In the genomic region with DNA sequence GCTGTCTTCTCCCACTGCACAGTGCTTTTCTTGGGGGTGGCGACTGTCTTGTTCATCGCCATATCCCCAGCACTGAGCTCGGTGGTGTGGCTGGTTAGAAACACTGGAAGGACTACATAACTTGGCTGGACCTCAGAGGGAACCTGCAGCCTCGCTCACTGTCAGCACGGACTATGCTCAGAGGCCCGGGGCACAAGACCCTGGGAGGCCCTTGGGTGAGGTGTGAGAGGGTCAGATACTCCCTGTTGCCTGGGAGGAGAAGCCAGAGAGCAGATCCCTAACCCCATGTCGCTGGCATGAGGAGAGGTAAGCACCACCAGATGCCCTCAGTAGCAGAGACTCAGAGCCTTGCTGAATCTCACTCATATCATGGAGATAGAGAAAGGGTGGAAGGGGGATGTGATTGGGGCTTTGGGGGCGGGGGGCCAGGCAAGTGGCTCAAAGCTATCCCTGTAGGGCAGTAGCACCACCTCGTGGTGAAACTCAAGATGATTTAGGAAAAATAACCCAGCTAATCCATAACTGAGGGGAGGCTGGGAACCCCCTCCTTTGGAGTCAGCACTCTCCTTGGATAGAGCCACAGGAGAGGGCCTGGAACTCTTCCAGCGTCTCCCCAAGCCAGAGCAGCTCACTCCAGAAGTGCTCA, we compare ENCODE assay signal across 8 cellular contexts. TPM values are rescaled to one million over a fixed set of nuclear protein-coding genes. Genes with fewer than 3 reads are reported as not detected.
DNase-seq lines count a peak whose midpoint lies in the region; ATAC-seq, FAIRE-seq and TF ChIP-seq lines count a peak whose summit lies in the region.

No MANE protein-coding gene starts in this region.

- H3K4me3 Mint-ChIP-seq in brain = no peak overlapping the region
- H3K4me3 Mint-ChIP-seq in stimulated activated memory B cell treated with anti-CD40 and anti-IgM and Interleukin-4, amounts not matched to agents 10 μg/mL and 1 μg/mL and 100 μg/mL, for 72 hours = no peak overlapping the region

- H3K36me3 ChIP-seq in kidney (ENCODE audit: control insufficient read depth in 1 of 2, insufficient read depth in 2 of 2, low read length in 2 of 2) (no peaks in the 10 kb centered on the region), thyroid gland (no peaks in the 10 kb centered on the region)

- peaks cover 40% of the 10 kb centered on the region for H3K4me1 Mint-ChIP-seq in brain
- H3K4me1 Mint-ChIP-seq in stimulated activated memory B cell treated with anti-CD40 and anti-IgM and Interleukin-4, amounts not matched to agents 10 μg/mL and 1 μg/mL and 100 μg/mL, for 72 hours = peaks cover 43% of the 10 kb centered on the region

- H3K4me1 ChIP-seq in kidney (ENCODE audit: control insufficient read depth in 1 of 2, insufficient read depth in 1 of 2, low read depth in 1 of 2, low read length in 2 of 2) (peaks cover 3 to 8% of the 10 kb centered on the region in 2 donors), thyroid gland (peaks cover 9 to 17% of the 10 kb centered on the region in 2 donors)

- H3K4me3 ChIP-seq in kidney (ENCODE audit: low read length in 2 of 2) (no peak overlapping the region), thyroid gland (replicated peaks in 1 of 3) (no peak overlapping the region)

- FAIRE-seq in kidney (lab: Jason Lieb, UNC) = no peak

- H3K36me3 Mint-ChIP-seq in brain = no peaks in the 10 kb centered on the region
- H3K36me3 Mint-ChIP-seq in stimulated activated memory B cell treated with anti-CD40 and anti-IgM and Interleukin-4, amounts not matched to agents 10 μg/mL and 1 μg/mL and 100 μg/mL, for 72 hours = no peaks in the 10 kb centered on the region

- peaks cover 0 to 2% (median 0%) of the 10 kb centered on the region in 5 experiments for H3K9me3 Mint-ChIP-seq in brain
- H3K9me3 Mint-ChIP-seq in stimulated activated memory B cell treated with anti-CD40 and anti-IgM and Interleukin-4, amounts not matched to agents 10 μg/mL and 1 μg/mL and 100 μg/mL, for 72 hours = no peaks in the 10 kb centered on the region

- no peaks in the 10 kb centered on the region for H3K27me3 ChIP-seq in thyroid gland

- 39 to 46% methylated on average over 9 of the region's 10 CpGs for WGBS in thyroid gland, 2 donors

- H3K27me3 Mint-ChIP-seq in brain = peaks cover 13% of the 10 kb centered on the region
- no peaks in the 10 kb centered on the region for H3K27me3 Mint-ChIP-seq in stimulated activated memory B cell treated with anti-CD40 and anti-IgM and Interleukin-4, amounts not matched to agents 10 μg/mL and 1 μg/mL and 100 μg/mL, for 72 hours

- no peak for TF ChIP-seq POLR2A in thyroid gland (IDR thresholded peaks at IDR 0.05)

- intact Hi-C loops in kidney (cut with DNase I) = loop anchor here (5.0 to 10.0 kb wide), 2 partner anchors 54 to 126 kb away; no protein-coding TSS in a partner anchor
- intact Hi-C loops in thyroid gland (cut with DNase I) = loop anchor here (2.0 to 10.0 kb wide), 2 partner anchors 54 to 124 kb away; no protein-coding TSS in a partner anchor

- no peak overlapping the region for H3K27ac ChIP-seq in kidney (ENCODE audit: low read depth in 2 of 2, low read length in 2 of 2)
- no peak overlapping the region for H3K27ac ChIP-seq in thyroid gland

- peak; percentile 23 to 61 for DNase-seq in SHP77 (lab: John Stamatoyannopoulos, UW)
- DNase-seq in SHP77 treated with DMSO at 0.1 percent for 48 hours (lab: John Stamatoyannopoulos, UW) = no peak
- DNase-seq in NCI-H2227 treated with DMSO at 0.1 percent for 48 hours (lab: John Stamatoyannopoulos, UW) = peak; percentile 2
- no peak for DNase-seq in kidney
- peak; percentile 39 to 42 for DNase-seq in thyroid gland
- DNase-seq in NCI-H187 treated with DMSO at 0.1 percent for 48 hours (lab: John Stamatoyannopoulos, UW) = no peak

- no peak overlapping the region for H3K9ac ChIP-seq in kidney (ENCODE audit: low read length in 2 of 2)

- TF ChIP-seq CTCF in brain (conservative IDR thresholded peaks at IDR 0.05) (peak; percentile 74 to 78), kidney (IDR thresholded peaks at IDR 0.05; ENCODE audit: borderline replicate concordance, extremely low read depth, insufficient read depth) (peak; percentile 53), thyroid gland (IDR thresholded peaks at IDR 0.05) (peak in 4 of 6 experiments; percentile 23 to 65 (median 38))

- H3K9me3 ChIP-seq in kidney (ENCODE audit: control insufficient read depth in 1 of 2, low read length in 2 of 2) (no peaks in the 10 kb centered on the region), thyroid gland (no peaks in the 10 kb centered on the region)

- H3K27ac Mint-ChIP-seq in brain = no peak overlapping the region
- no peak overlapping the region for H3K27ac Mint-ChIP-seq in stimulated activated memory B cell treated with anti-CD40 and anti-IgM and Interleukin-4, amounts not matched to agents 10 μg/mL and 1 μg/mL and 100 μg/mL, for 72 hours

- no peak for ATAC-seq in stimulated activated memory B cell treated with anti-CD40 and anti-IgM and Interleukin-4, amounts not matched to agents 10 μg/mL and 1 μg/mL and 100 μg/mL, for 72 hours

RNA-seq across cellular contexts. Expression of gene HDAC7, which starts 18.7 kb away (rescaled TPM):
- polyA plus RNA-seq in brain (ENCODE audit: insufficient read depth, low read depth, low replicate concordance) (8.2 TPM), kidney (ENCODE audit: insufficient read depth, low read depth, low replicate concordance) (35.0 TPM)
- total RNA-seq in kidney (132 TPM), thyroid gland (10 to 100 TPM; 44.5 to 61.9 (median 52.6) TPM)

Comparison
In these comparisons a context has a peak if more than half of its experiments do, and no peak if none do; other contexts are left out.
1. DNase-seq: peak in SHP77 (2 of 2), NCI-H2227 treated with DMSO at 0.1 percent for 48 hours (single experiment) and thyroid gland (2 of 2); none in SHP77 treated with DMSO at 0.1 percent for 48 hours (single experiment), kidney (single experiment) and NCI-H187 treated with DMSO at 0.1 percent for 48 hours (single experiment).
2. Peak in every context shown above with its lines, with median percentiles within 50 percentile points of each other: CTCF ChIP-seq.